ENCODE assay signal across 9 cellular contexts in the genomic region with DNA sequence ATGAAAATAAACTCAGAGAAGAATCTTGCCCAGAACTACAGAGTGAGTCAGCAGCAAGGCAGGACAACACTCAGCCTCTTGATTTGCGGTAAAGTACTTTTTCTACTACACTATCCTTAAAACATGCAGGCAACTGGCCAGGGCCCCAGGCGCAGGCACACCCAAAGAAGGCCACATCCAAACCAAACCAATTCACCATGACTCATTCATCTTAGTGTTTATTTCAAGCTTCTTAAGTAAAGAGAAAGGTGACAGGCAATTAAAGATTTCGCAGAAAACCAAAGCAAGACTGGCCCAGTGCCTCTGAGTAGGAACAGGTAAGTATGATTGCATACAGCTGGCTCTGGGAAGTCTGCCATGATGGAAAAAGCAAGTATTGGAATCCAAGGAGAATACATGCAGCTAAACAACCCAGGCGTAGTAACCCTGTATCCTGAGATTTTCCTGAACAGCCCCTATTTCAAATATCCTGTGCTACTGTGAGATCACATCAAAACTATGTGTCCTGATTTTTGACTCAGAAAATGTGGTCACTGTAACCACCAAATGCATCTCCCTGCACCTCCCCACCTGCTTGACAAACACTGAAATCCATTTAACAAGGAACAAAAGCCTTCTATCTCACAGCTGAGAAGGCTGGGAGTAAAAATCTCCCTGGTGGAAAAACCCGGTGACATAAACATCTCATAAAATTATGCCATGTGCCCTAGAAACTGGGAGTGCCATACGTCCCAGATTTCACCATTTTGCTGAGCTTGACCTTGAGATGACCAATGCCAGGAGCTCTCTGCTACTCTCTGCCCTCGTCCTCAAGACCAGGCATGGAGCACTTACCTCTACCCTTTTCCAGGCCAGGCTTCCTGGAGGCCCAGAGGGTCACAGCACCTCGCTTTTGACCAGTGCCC.
DNase-seq lines count a peak whose midpoint lies in the region; ATAC-seq and TF ChIP-seq lines count a peak whose summit lies in the region.
"Had no signal": no experiment of that assay in that cellular context is flagged by ENCODE, and none has a peak within 500 bp of the region (broad histone marks: within the 10 kb centered on the region; RNA-seq: fewer than 3 reads in every experiment).

No MANE protein-coding gene starts in this region.

- ATAC-seq in SK-N-SH treated with all-trans-retinoic acid at 6 μM for 48 hours (peak; percentile 90), HG03439 (IDR thresholded peaks at IDR 0.05; ENCODE audit: unreplicated experiment) (no peak)

- DNase-seq in ELR (ENCODE audit: low read depth) (peak; percentile 100), foreskin melanocyte (peak; percentile 88), retinal pigment epithelial cell (ENCODE audit: low read depth) (peak; percentile 94), NCI-H1694 treated with DMSO at 0.1 percent for 48 hours (lab: John Stamatoyannopoulos, UW) (no peak), NCI-H1105 treated with DMSO at 0.1 percent for 48 hours (lab: John Stamatoyannopoulos, UW) (no peak), germinal center (ENCODE audit: low spot score) (no peak)
- DNase-seq: activated T-cell treated with anti-CD3 and anti-CD28 coated beads, Interleukin-2, amount 50 U/mL, for 4 hours had no signal

- TF ChIP-seq CTCF in retinal pigment epithelial cell (conservative IDR thresholded peaks at IDR 0.05; ENCODE audit: low read depth, low read length): no peak

- H3K4me3 ChIP-seq in retinal pigment epithelial cell (ENCODE audit: low read length): no peak overlapping the region

TF ChIP-seq in SK-N-SH treated with all-trans-retinoic acid at 6 μM for 48 hours, 23 proteins besides CTCF, POLR2A, EP300 and RAD21:
- TF ChIP-seq, protein P1, sequence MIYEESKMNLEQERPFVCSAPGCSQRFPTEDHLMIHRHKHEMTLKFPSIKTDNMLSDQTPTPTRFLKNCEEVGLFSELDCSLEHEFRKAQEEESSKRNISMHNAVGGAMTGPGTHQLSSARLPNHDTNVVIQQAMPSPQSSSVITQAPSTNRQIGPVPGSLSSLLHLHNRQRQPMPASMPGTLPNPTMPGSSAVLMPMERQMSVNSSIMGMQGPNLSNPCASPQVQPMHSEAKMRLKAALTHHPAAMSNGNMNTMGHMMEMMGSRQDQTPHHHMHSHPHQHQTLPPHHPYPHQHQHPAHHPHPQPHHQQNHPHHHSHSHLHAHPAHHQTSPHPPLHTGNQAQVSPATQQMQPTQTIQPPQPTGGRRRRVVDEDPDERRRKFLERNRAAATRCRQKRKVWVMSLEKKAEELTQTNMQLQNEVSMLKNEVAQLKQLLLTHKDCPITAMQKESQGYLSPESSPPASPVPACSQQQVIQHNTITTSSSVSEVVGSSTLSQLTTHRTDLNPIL (CRISPR knock-in tag; IDR thresholded peaks at IDR 0.05; ENCODE audit: low read depth): no peak
- peak; percentile 53; the same call in 1 of the 2 replicates for TF ChIP-seq ISL1 (CRISPR knock-in tag; IDR thresholded peaks at IDR 0.05)

Comparison
In these comparisons a context has a peak if more than half of its experiments do, and no peak if none do; other contexts are left out.
1. DNase-seq: peak in ELR (single experiment), foreskin melanocyte (single experiment) and retinal pigment epithelial cell (single experiment); none in NCI-H1694 treated with DMSO at 0.1 percent for 48 hours (single experiment), NCI-H1105 treated with DMSO at 0.1 percent for 48 hours (single experiment) and germinal center (single experiment).